ENCODE assay signal across 25 cellular contexts in genomic region chr9:68692519-68692918, GRCh38. TPM values are rescaled to one million over a fixed set of nuclear protein-coding genes. Genes with fewer than 3 reads are reported as not detected.
"Had no signal": no experiment of that assay in that cellular context is flagged by ENCODE, and none has a peak within 500 bp of the region (broad histone marks: within the 10 kb centered on the region; RNA-seq: fewer than 3 reads in every experiment).

No MANE protein-coding gene starts in this region.

- H3K4me3 ChIP-seq: SJSA1, SK-N-MC had no signal

- H3K36me3 ChIP-seq: SJSA1 had no signal

- H3K4me1 ChIP-seq: SJSA1 had no signal

- DNase-seq: IMR-90, Kasumi-1, MM.1S, NCI-H1092 treated with DMSO at 0.1 percent for 48 hours, NCI-H1436, NCI-H187, NCI-H2029, NCI-H2081 treated with DMSO at 0.1 percent for 48 hours, NCI-H2171, NCI-H226, NCI-H446, NCI-H510A, NCI-H524 treated with DMSO at 0.1 percent for 48 hours, NCI-H69, NCI-H774, PC-3, SIG-M5 had no signal

- H3K4me2 ChIP-seq: KMS-11 had no signal

- ATAC-seq: HepG2, Panc1, PC-3 had no signal

- H3K9me3 ChIP-seq: SJSA1 had no signal

- H3K9ac ChIP-seq: KMS-11 had no signal

- H3K27ac ChIP-seq: KMS-11, RWPE1, SJSA1, SK-N-MC had no signal

- FAIRE-seq: HepG2 had no signal

RNA-seq across cellular contexts. Expression of gene PIP5K1B, which starts 12.5 kb away (rescaled TPM):
- total RNA-seq: HT1080, IMR-90, M059J, PC-3, SJSA1 had no signal
- polyA plus RNA-seq: IMR-90 had no signal
